ENCODE assay signal across 30 cellular contexts in the genomic region with DNA sequence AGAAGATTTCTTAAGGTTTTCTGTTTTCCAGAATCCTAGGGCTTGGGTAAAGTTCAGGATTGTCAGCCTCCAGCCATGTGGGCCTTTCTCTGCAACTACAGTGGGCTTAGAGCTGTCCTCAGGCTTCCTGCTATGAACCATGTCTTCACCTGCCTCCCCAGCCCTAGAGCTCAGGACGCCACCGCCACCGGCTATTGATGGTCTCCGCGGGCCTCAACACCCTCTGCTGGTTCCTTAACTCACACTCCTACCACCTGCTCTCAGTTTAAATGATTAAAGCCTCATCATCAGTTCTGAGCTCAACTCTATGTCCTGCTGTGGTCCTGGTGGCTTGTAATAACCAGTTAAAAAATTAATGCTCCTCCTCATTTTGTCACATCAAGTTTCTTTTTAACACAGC.
"Had no signal": no experiment of that assay in that cellular context is flagged by ENCODE, and none has a peak within 500 bp of the region (broad histone marks: within the 10 kb centered on the region; RNA-seq: fewer than 3 reads in every experiment).

No MANE protein-coding gene starts in this region.

- H3K9me3 ChIP-seq: ascending aorta, colonic mucosa, pancreas, psoas muscle, sigmoid colon, suprapubic skin, tibial artery had no signal

- H3K27me3 Mint-ChIP-seq: activated CD8-positive, alpha-beta memory T cell treated with anti-CD3 and anti-CD28 coated beads, Interleukin-2, amount 10 ng/mL, durations not matched to agents 7 days and 5 days; activated naive CD4-positive, alpha-beta T cell treated with anti-CD3 and anti-CD28 coated beads, Interleukin-2, amount 10 ng/mL, durations not matched to agents 7 days and 5 days; activated naive CD8-positive, alpha-beta T cell treated with anti-CD3 and anti-CD28 coated beads, Interleukin-2, amount 10 ng/mL, durations not matched to agents 7 days and 5 days; brain; naive B cell; stimulated activated naive B cell treated with anti-CD40 and anti-IgM and Interleukin-4, amounts not matched to agents 10 μg/mL and 1 μg/mL and 100 μg/mL, for 72 hours had no signal

- H3K4me1 ChIP-seq: ascending aorta, colonic mucosa, pancreas, psoas muscle, sigmoid colon, suprapubic skin, tibial artery had no signal

- H3K36me3 ChIP-seq: ascending aorta, cardiac muscle cell, colonic mucosa, pancreas, sigmoid colon, suprapubic skin, tibial artery had no signal

- H3K36me3 Mint-ChIP-seq: activated CD8-positive, alpha-beta memory T cell treated with anti-CD3 and anti-CD28 coated beads, Interleukin-2, amount 10 ng/mL, durations not matched to agents 7 days and 5 days; activated naive CD4-positive, alpha-beta T cell treated with anti-CD3 and anti-CD28 coated beads, Interleukin-2, amount 10 ng/mL, durations not matched to agents 7 days and 5 days; activated naive CD8-positive, alpha-beta T cell treated with anti-CD3 and anti-CD28 coated beads, Interleukin-2, amount 10 ng/mL, durations not matched to agents 7 days and 5 days; brain; mesothelial cell of epicardium; naive B cell; stimulated activated naive B cell treated with anti-CD40 and anti-IgM and Interleukin-4, amounts not matched to agents 10 μg/mL and 1 μg/mL and 100 μg/mL, for 72 hours had no signal

- H3K27ac Mint-ChIP-seq: activated CD8-positive, alpha-beta memory T cell treated with anti-CD3 and anti-CD28 coated beads, Interleukin-2, amount 10 ng/mL, durations not matched to agents 7 days and 5 days; activated CD8-positive, alpha-beta T cell treated with anti-CD3 and anti-CD28 coated beads, Interleukin-2, amount 10 ng/mL, durations not matched to agents 7 days and 5 days; activated naive CD4-positive, alpha-beta T cell treated with anti-CD3 and anti-CD28 coated beads, Interleukin-2, amount 10 ng/mL, durations not matched to agents 7 days and 5 days; activated naive CD8-positive, alpha-beta T cell treated with anti-CD3 and anti-CD28 coated beads, Interleukin-2, amount 10 ng/mL, durations not matched to agents 7 days and 5 days; brain; mesothelial cell of epicardium; stimulated activated naive B cell treated with anti-CD40 and anti-IgM and Interleukin-4, amounts not matched to agents 10 μg/mL and 1 μg/mL and 100 μg/mL, for 72 hours; T-helper 1 cell treated with Interleukin-12 subunit alpha and Interleukin-12 subunit beta and Interleukin-4 antibody, amounts not matched to agents 30 μg/mL and 1 μg/mL, for 36 hours had no signal

- H3K4me1 Mint-ChIP-seq: activated CD8-positive, alpha-beta memory T cell treated with anti-CD3 and anti-CD28 coated beads, Interleukin-2, amount 10 ng/mL, durations not matched to agents 7 days and 5 days; activated naive CD4-positive, alpha-beta T cell treated with anti-CD3 and anti-CD28 coated beads, Interleukin-2, amount 10 ng/mL, durations not matched to agents 7 days and 5 days; activated naive CD8-positive, alpha-beta T cell treated with anti-CD3 and anti-CD28 coated beads, Interleukin-2, amount 10 ng/mL, durations not matched to agents 7 days and 5 days; brain; naive B cell; stimulated activated naive B cell treated with anti-CD40 and anti-IgM and Interleukin-4, amounts not matched to agents 10 μg/mL and 1 μg/mL and 100 μg/mL, for 72 hours had no signal

- H3K4me3 ChIP-seq: ascending aorta, cardiac muscle cell, colonic mucosa, pancreas, psoas muscle, sigmoid colon, suprapubic skin, tibial artery had no signal

- DNase-seq: activated CD4-positive, alpha-beta T cell treated with anti-CD3 and anti-CD28 coated beads for 1 hour; activated CD4-positive, alpha-beta T cell treated with anti-CD3 and anti-CD28 coated beads, Interleukin-2, amount 50 U/mL, for 1 hour; activated CD8-positive, alpha-beta memory T cell treated with anti-CD3 and anti-CD28 coated beads, Interleukin-2, amount 10 ng/mL, durations not matched to agents 7 days and 5 days; activated CD8-positive, alpha-beta T cell treated with anti-CD3 and anti-CD28 coated beads, Interleukin-2, amount 10 ng/mL, durations not matched to agents 7 days and 5 days; activated effector memory CD4-positive, alpha-beta T cell treated with Interleukin-2 at 50 U/mL for 16 hours; activated naive CD4-positive, alpha-beta T cell treated with anti-CD3 and anti-CD28 coated beads, Interleukin-2, amount 10 ng/mL, durations not matched to agents 7 days and 5 days; activated naive CD8-positive, alpha-beta T cell treated with anti-CD3 and anti-CD28 coated beads, Interleukin-2, amount 10 ng/mL, durations not matched to agents 7 days and 5 days; cerebellar nuclear complex; colonic mucosa; effector CD8-positive, alpha-beta T cell; left cardiac atrium; mammary epithelial cell; naive B cell; nephron progenitor cell; pancreas; psoas muscle; sigmoid colon; small intestine; stimulated activated CD4-positive, alpha-beta T cell treated with anti-CD3 and anti-CD28 coated beads, Interleukin-1b, Interleukin-23, amount 100 ng/mL, for 48 hours; stimulated activated CD4-positive, alpha-beta T cell treated with anti-CD3 and anti-CD28 coated beads, Interleukin-4, amount 100 ng/mL, for 4 hours; stimulated activated CD8-positive, alpha-beta memory T cell treated with anti-CD3 and anti-CD28 coated beads, Interleukin-4, amount 100 ng/mL, for 48 hours; stimulated activated naive B cell treated with anti-CD40 and anti-IgM and Interleukin-4, amounts not matched to agents 10 μg/mL and 1 μg/mL and 100 μg/mL, for 72 hours; T-helper 9 cell; tibial artery had no signal

- H3K27ac ChIP-seq: ascending aorta, cardiac muscle cell, colonic mucosa, pancreas, psoas muscle, sigmoid colon, suprapubic skin, tibial artery had no signal

- H3K9me3 Mint-ChIP-seq: activated naive CD4-positive, alpha-beta T cell treated with anti-CD3 and anti-CD28 coated beads, Interleukin-2, amount 10 ng/mL, durations not matched to agents 7 days and 5 days; activated naive CD8-positive, alpha-beta T cell treated with anti-CD3 and anti-CD28 coated beads, Interleukin-2, amount 10 ng/mL, durations not matched to agents 7 days and 5 days; stimulated activated naive B cell treated with anti-CD40 and anti-IgM and Interleukin-4, amounts not matched to agents 10 μg/mL and 1 μg/mL and 100 μg/mL, for 72 hours; T-helper 1 cell treated with Interleukin-12 subunit alpha and Interleukin-12 subunit beta and Interleukin-4 antibody, amounts not matched to agents 30 μg/mL and 1 μg/mL, for 36 hours had no signal

- H3K4me3 Mint-ChIP-seq: activated CD8-positive, alpha-beta memory T cell treated with anti-CD3 and anti-CD28 coated beads, Interleukin-2, amount 10 ng/mL, durations not matched to agents 7 days and 5 days; activated CD8-positive, alpha-beta T cell treated with anti-CD3 and anti-CD28 coated beads, Interleukin-2, amount 10 ng/mL, durations not matched to agents 7 days and 5 days; activated naive CD4-positive, alpha-beta T cell treated with anti-CD3 and anti-CD28 coated beads, Interleukin-2, amount 10 ng/mL, durations not matched to agents 7 days and 5 days; activated naive CD8-positive, alpha-beta T cell treated with anti-CD3 and anti-CD28 coated beads, Interleukin-2, amount 10 ng/mL, durations not matched to agents 7 days and 5 days; brain; mesothelial cell of epicardium; naive B cell; nephron progenitor cell; stimulated activated naive B cell treated with anti-CD40 and anti-IgM and Interleukin-4, amounts not matched to agents 10 μg/mL and 1 μg/mL and 100 μg/mL, for 72 hours; T-helper 1 cell treated with Interleukin-12 subunit alpha and Interleukin-12 subunit beta and Interleukin-4 antibody, amounts not matched to agents 30 μg/mL and 1 μg/mL, for 36 hours had no signal

- H3K27me3 ChIP-seq: ascending aorta, cardiac muscle cell, colonic mucosa, pancreas, sigmoid colon, suprapubic skin, tibial artery had no signal
